In genomic region chr3:112111785-112112402, GRCh38 we compare ENCODE assay signal across 8 cellular contexts. TPM values are rescaled to one million over a fixed set of nuclear protein-coding genes. Genes with fewer than 3 reads are reported as not detected.
DNase-seq lines count a peak whose midpoint lies in the region; ATAC-seq and TF ChIP-seq lines count a peak whose summit lies in the region.

No MANE protein-coding gene starts in this region.

- ATAC-seq in GM21737 (IDR thresholded peaks at IDR 0.05; ENCODE audit: unreplicated experiment) (peak; percentile 55), Panc1 (peak; percentile 94), gastroesophageal sphincter (no peak)

- H3K9me3 Mint-ChIP-seq in activated T-helper 1 cell treated with anti-CD3 and anti-CD28 coated beads, Interleukin-12 subunit alpha, Interleukin-12 subunit beta, Interleukin-2, Interleukin-4 antibody, amounts not matched to agents 30 ng/mL and 10 ng/mL and 1 ng/mL, durations not matched to agents 14 hours and 24 hours and 36 hours, result no peaks in the 10 kb centered on the region

- no peak overlapping the region for H3K27ac Mint-ChIP-seq in activated T-helper 1 cell treated with anti-CD3 and anti-CD28 coated beads, Interleukin-12 subunit alpha, Interleukin-12 subunit beta, Interleukin-2, Interleukin-4 antibody, amounts not matched to agents 30 ng/mL and 10 ng/mL and 1 ng/mL, durations not matched to agents 14 hours and 24 hours and 36 hours

- POLR2A ChIA-PET in Panc1 (lab: Charles Lee), result no interaction called here

- TF ChIP-seq CTCF in Panc1 (IDR thresholded peaks at IDR 0.05) (peak; percentile 86), gastroesophageal sphincter (IDR thresholded peaks at IDR 0.05) (peak in 3 of 4 experiments; percentile 22 to 59 (median 24))

- no peak overlapping the region for H3K4me3 Mint-ChIP-seq in activated T-helper 1 cell treated with anti-CD3 and anti-CD28 coated beads, Interleukin-12 subunit alpha, Interleukin-12 subunit beta, Interleukin-2, Interleukin-4 antibody, amounts not matched to agents 30 ng/mL and 10 ng/mL and 1 ng/mL, durations not matched to agents 14 hours and 24 hours and 36 hours

- CTCF ChIA-PET in Panc1 (lab: Charles Lee), result interaction anchor here (0.6 to 1.1 kb wide), 6 partner anchors 14 to 431 kb away, joined by 3 to 4 read pairs (median 4); partner anchors contain the start of gene GCSAM

- peaks cover 17% of the 10 kb centered on the region for H3K4me1 Mint-ChIP-seq in activated T-helper 1 cell treated with anti-CD3 and anti-CD28 coated beads, Interleukin-12 subunit alpha, Interleukin-12 subunit beta, Interleukin-2, Interleukin-4 antibody, amounts not matched to agents 30 ng/mL and 10 ng/mL and 1 ng/mL, durations not matched to agents 14 hours and 24 hours and 36 hours (ENCODE audit: low read depth)

- H3K4me3 ChIP-seq in Panc1 (ENCODE audit: low read depth in 2 of 2, low read length in 2 of 2) (no peak overlapping the region), gastroesophageal sphincter (no peak overlapping the region)

- TF ChIP-seq EP300 in gastroesophageal sphincter (IDR thresholded peaks at IDR 0.05), result no peak

- no peaks in the 10 kb centered on the region for H3K4me1 ChIP-seq in Panc1 (ENCODE audit: control insufficient read depth, insufficient read depth, low read length)
- H3K4me1 ChIP-seq in gastroesophageal sphincter, result no peaks in the 10 kb centered on the region

- WGBS in gastroesophageal sphincter (ENCODE audit: low coverage in 1 of 2), 2 donors, result 39% methylated on average over 3 of the region's 3 CpGs; no CpG with 5 or more reads in 1 of the 2 donors

- in situ Hi-C loops in KBM-7 (cut with MboI; ENCODE audit: low pct_unique_long_range_greater_than_20kb, low sequenced_read_pairs) (no loop called here), Panc1 (cut with HindIII; ENCODE audit: low pct_unique_long_range_greater_than_20kb, low sequenced_read_pairs) (no loop called here)

- peaks cover 34% of the 10 kb centered on the region for H3K36me3 Mint-ChIP-seq in activated T-helper 1 cell treated with anti-CD3 and anti-CD28 coated beads, Interleukin-12 subunit alpha, Interleukin-12 subunit beta, Interleukin-2, Interleukin-4 antibody, amounts not matched to agents 30 ng/mL and 10 ng/mL and 1 ng/mL, durations not matched to agents 14 hours and 24 hours and 36 hours (ENCODE audit: low read depth)

- no peaks in the 10 kb centered on the region for H3K27me3 ChIP-seq in Panc1 (ENCODE audit: control insufficient read depth, insufficient read depth, low read length)
- H3K27me3 ChIP-seq in gastroesophageal sphincter, result no peaks in the 10 kb centered on the region

- intact Hi-C loops in Panc1 (cut with micrococcal nuclease; ENCODE audit: unreplicated experiment) (no loop called here), posterior vena cava (cut with DNase I) (loop anchor here in 1 of 2 donors (10.0 kb wide), 1 partner anchor 413 kb away; no protein-coding TSS in a partner anchor)
- intact Hi-C loops in activated T-helper 1 cell treated with anti-CD3 and anti-CD28 coated beads, Interleukin-12 subunit alpha, Interleukin-12 subunit beta, Interleukin-2, Interleukin-4 antibody, amounts not matched to agents 30 ng/mL and 10 ng/mL and 1 ng/mL, durations not matched to agents 14 hours and 24 hours and 36 hours (cut with micrococcal nuclease), result loop anchor here (1.0 to 2.0 kb wide), 7 partner anchors 21 to 419 kb away; partner anchors contain the start of gene GCSAM

- H3K9me3 ChIP-seq in Panc1 (ENCODE audit: control insufficient read depth, insufficient read depth, low read depth, low read length) (no peaks in the 10 kb centered on the region), gastroesophageal sphincter (no peaks in the 10 kb centered on the region)

- no peaks in the 10 kb centered on the region for H3K36me3 ChIP-seq in Panc1 (ENCODE audit: control insufficient read depth, insufficient read depth, low read length)
- H3K36me3 ChIP-seq in gastroesophageal sphincter, result no peaks in the 10 kb centered on the region

- peak; percentile 45 for DNase-seq in GDM1 (lab: John Stamatoyannopoulos, UW)
- DNase-seq in KBM-7, result peak; percentile 53
- DNase-seq in Panc1 (ENCODE audit: low read depth, low spot score), result peak; percentile 46
- peak; percentile 48 for DNase-seq in activated T-helper 1 cell treated with anti-CD3 and anti-CD28 coated beads, Interleukin-12 subunit alpha, Interleukin-12 subunit beta, Interleukin-2, Interleukin-4 antibody, amounts not matched to agents 30 ng/mL and 10 ng/mL and 1 ng/mL, durations not matched to agents 14 hours and 24 hours and 36 hours (ENCODE audit: low spot score)
- peak; percentile 79 for DNase-seq in pons (ENCODE audit: low spot score)
- DNase-seq in posterior vena cava (ENCODE audit: low spot score), result no peak

- no peaks in the 10 kb centered on the region for H3K27me3 Mint-ChIP-seq in activated T-helper 1 cell treated with anti-CD3 and anti-CD28 coated beads, Interleukin-12 subunit alpha, Interleukin-12 subunit beta, Interleukin-2, Interleukin-4 antibody, amounts not matched to agents 30 ng/mL and 10 ng/mL and 1 ng/mL, durations not matched to agents 14 hours and 24 hours and 36 hours (ENCODE audit: insufficient read depth)

- TF ChIP-seq POLR2A in gastroesophageal sphincter (IDR thresholded peaks at IDR 0.05), result no peak

- no peak overlapping the region for H3K27ac ChIP-seq in Panc1 (ENCODE audit: low read length)
- no peak overlapping the region for H3K27ac ChIP-seq in gastroesophageal sphincter

- no TSS peak for BruUV-seq in Panc1 (replicated peaks; lab: Mats Ljungman, UMichigan)

RNA-seq across cellular contexts. Expression of gene GCSAM, which starts 21.2 kb away (rescaled TPM):
- total RNA-seq in Panc1 (2021; ENCODE audit: unreplicated experiment) (0.08 TPM), gastroesophageal sphincter (under 1 TPM in 1 of 4 donors, not detected in 3; 0.42 TPM), posterior vena cava (under 1 TPM; 0.29 to 0.37 TPM)
- 0.28 TPM for polyA plus RNA-seq in Panc1 (2012; ENCODE audit: insufficient read length)
- 2.8 and 3.5 TPM in 2 replicates for total RNA-seq in activated T-helper 1 cell treated with anti-CD3 and anti-CD28 coated beads, Interleukin-12 subunit alpha, Interleukin-12 subunit beta, Interleukin-2, Interleukin-4 antibody, amounts not matched to agents 30 ng/mL and 10 ng/mL and 1 ng/mL, durations not matched to agents 14 hours and 24 hours and 36 hours

RNA-seq across cellular contexts. Expression of gene C3orf52, which starts 25.7 kb away (rescaled TPM):
- 12.6 TPM for total RNA-seq in Panc1 (2021; ENCODE audit: unreplicated experiment)
- polyA plus RNA-seq in Panc1 (2012; ENCODE audit: insufficient read length), result 3.7 TPM
- 12.4 and 12.8 TPM in 2 replicates for total RNA-seq in activated T-helper 1 cell treated with anti-CD3 and anti-CD28 coated beads, Interleukin-12 subunit alpha, Interleukin-12 subunit beta, Interleukin-2, Interleukin-4 antibody, amounts not matched to agents 30 ng/mL and 10 ng/mL and 1 ng/mL, durations not matched to agents 14 hours and 24 hours and 36 hours
- 1 to 10 TPM; 1.6 to 3.4 (median 1.9) TPM for total RNA-seq in gastroesophageal sphincter
- total RNA-seq in posterior vena cava, result 1 to 10 TPM; 2.1 to 9.9 TPM
